ENCODE assay signal across 23 cellular contexts in genomic region chr6:37956711-37957110, GRCh38.
A peak's percentile ranks its signal among the peaks of the same experiment; 100 is the strongest.
DNase-seq lines count a peak whose midpoint lies in the region; ATAC-seq and TF ChIP-seq lines count a peak whose summit lies in the region.
"Had no signal": no experiment of that assay in that cellular context is flagged by ENCODE, and none has a peak within 500 bp of the region (broad histone marks: within the 10 kb centered on the region; RNA-seq: fewer than 3 reads in every experiment).

No MANE protein-coding gene starts in this region.

- H3K79me1 ChIP-seq in mesendoderm (ENCODE audit: low read length), result peaks cover 23% of the 10 kb centered on the region

- H2BK15ac ChIP-seq in mesendoderm (replicated peaks; ENCODE audit: low read depth), result no peak overlapping the region

- H3K36me3 ChIP-seq in cardiac muscle cell (no peaks in the 10 kb centered on the region), heart right ventricle (no peaks in the 10 kb centered on the region), mesendoderm (ENCODE audit: control insufficient read depth, insufficient read depth, low read length) (no peaks in the 10 kb centered on the region)
- H3K36me3 ChIP-seq: BE2C had no signal

- no peak overlapping the region for H2BK5ac ChIP-seq in mesendoderm (ENCODE audit: low read length)

- peak in 1 of 2 donors; percentile 20 for DNase-seq in cardiac muscle cell (ENCODE audit: low read depth in 1 of 2, low spot score in 1 of 2)
- DNase-seq in right cardiac atrium, result no peak
- peak; percentile 11 for DNase-seq in dermis blood vessel endothelial cell
- DNase-seq in heart right ventricle, result peak in 1 of 2 donors; percentile 21
- DNase-seq in mesendoderm, result no peak
- DNase-seq in posterior vena cava (ENCODE audit: low spot score), result no peak
- DNase-seq in HEK293T (ENCODE audit: extremely low spot score), result no peak
- DNase-seq: ACHN; BE2C; C1 segment of cervical spinal cord; CD4-positive, CD25-positive, alpha-beta regulatory T cell; CD8-positive, alpha-beta memory T cell; COR-L47; DMS 273 treated with DMSO at 0.1 percent for 48 hours; DMS53; DND-41; EL; GM23248; HCEC 1CT; HFFc6 had no signal

- WGBS in right cardiac atrium, result 30% methylated on average over 3 of the region's 3 CpGs
- WGBS in heart right ventricle, 2 donors, result 47 to 48% methylated on average over 3 of the region's 3 CpGs
- WGBS in mesendoderm (ENCODE audit: extremely low coverage, insufficient coverage, low lambda C conversion rate), result no CpG with 5 or more reads among the region's 3 CpGs

- H3K4me3 ChIP-seq in cardiac muscle cell, result no peak overlapping the region
- H3K4me3 ChIP-seq in right cardiac atrium (ENCODE audit: low read length), result no peak overlapping the region
- no peak overlapping the region for H3K4me3 ChIP-seq in heart right ventricle
- H3K4me3 ChIP-seq in mesendoderm (ENCODE audit: low read length), result no peak overlapping the region
- H3K4me3 ChIP-seq: GM12878, GM23248 had no signal

- H3K56ac ChIP-seq in mesendoderm (ENCODE audit: low read length), result no peak overlapping the region

- peaks cover 12% of the 10 kb centered on the region for H3K4me1 ChIP-seq in cardiac muscle cell (ENCODE audit: low read depth)
- peaks cover 8% of the 10 kb centered on the region for H3K4me1 ChIP-seq in right cardiac atrium (ENCODE audit: control insufficient read depth, insufficient read depth, low read length)
- H3K4me1 ChIP-seq in heart right ventricle, result peaks cover 0 to 68% (median 38%) of the 10 kb centered on the region in 9 donors
- H3K4me1 ChIP-seq in mesendoderm (ENCODE audit: control insufficient read depth, low read depth, low read length), result no peaks in the 10 kb centered on the region
- H3K4me1 ChIP-seq: BE2C had no signal

- H3K79me2 ChIP-seq in mesendoderm (ENCODE audit: control insufficient read depth, insufficient read depth, low read length), result peaks cover 18% of the 10 kb centered on the region

- no peak overlapping the region for H3K9ac ChIP-seq in mesendoderm (ENCODE audit: low read length)
- H3K9ac ChIP-seq: GM23248 had no signal

- H2AK5ac ChIP-seq in mesendoderm (ENCODE audit: low read length), result no peak overlapping the region

- ATAC-seq in right cardiac atrium (no peak), heart right ventricle (peak in 6 of 8 donors; percentile 45 to 83 (median 68)), GM21576 (IDR thresholded peaks at IDR 0.05; ENCODE audit: unreplicated experiment) (no peak)
- ATAC-seq: GM12878 had no signal

- H3K27ac ChIP-seq in cardiac muscle cell (peak overlapping the region; percentile 22), right cardiac atrium (ENCODE audit: low read length) (no peak overlapping the region), heart right ventricle (no peak overlapping the region), mesendoderm (ENCODE audit: low read depth, low read length) (no peak overlapping the region)
- H3K27ac ChIP-seq: GM23248, HL-60 had no signal

- no peaks in the 10 kb centered on the region for H3K27me3 ChIP-seq in cardiac muscle cell
- H3K27me3 ChIP-seq in right cardiac atrium (ENCODE audit: control insufficient read depth, insufficient read depth), result no peaks in the 10 kb centered on the region
- no peaks in the 10 kb centered on the region for H3K27me3 ChIP-seq in heart right ventricle
- no peaks in the 10 kb centered on the region for H3K27me3 ChIP-seq in mesendoderm (ENCODE audit: insufficient read depth, low read length, poor library complexity)
- H3K27me3 ChIP-seq: BE2C had no signal

- H4K5ac ChIP-seq in mesendoderm (ENCODE audit: low read length), result no peak overlapping the region

- CTCF ChIA-PET in HEK293T (lab: Yijun Ruan, JAX), result no interaction called here

- no peak overlapping the region for H3K23ac ChIP-seq in mesendoderm (ENCODE audit: low read length)

- H3K9me3 ChIP-seq in cardiac muscle cell (ENCODE audit: low read depth) (no peaks in the 10 kb centered on the region), right cardiac atrium (ENCODE audit: control insufficient read depth, low read length) (no peaks in the 10 kb centered on the region), heart right ventricle (no peaks in the 10 kb centered on the region)
- H3K9me3 ChIP-seq: BE2C had no signal

- H3K4ac ChIP-seq in mesendoderm (ENCODE audit: low read depth, low read length), result no peak overlapping the region

- H2BK120ac ChIP-seq in mesendoderm (ENCODE audit: low read depth, low read length), result no peak overlapping the region

- POLR2A ChIA-PET in HEK293T (lab: Yijun Ruan, JAX), result no interaction called here

- no peak overlapping the region for H3K18ac ChIP-seq in mesendoderm (ENCODE audit: low read length)

- TF ChIP-seq CTCF in cardiac muscle cell (IDR thresholded peaks at IDR 0.05; ENCODE audit: low read depth, low read length) (no peak), heart right ventricle (IDR thresholded peaks at IDR 0.05) (no peak)

- H4K8ac ChIP-seq in mesendoderm (ENCODE audit: low read depth, low read length), result peak overlapping the region; percentile 56

- H3K4me2 ChIP-seq in mesendoderm (ENCODE audit: low read length), result no peak overlapping the region

- intact Hi-C loops in right cardiac atrium (cut with DNase I) (no loop called here), heart right ventricle (cut with DNase I) (no loop called here), posterior vena cava (cut with DNase I) (no loop called here)

TF ChIP-seq in HEK293T, 16 proteins besides CTCF, POLR2A, EP300 and RAD21:
- TF ChIP-seq TARDBP (IDR thresholded peaks at IDR 0.05) (no peak), SUZ12 (IDR thresholded peaks at IDR 0.05) (no peak), FOXK2 (IDR thresholded peaks at IDR 0.05) (no peak), FOXM1 (IDR thresholded peaks at IDR 0.05; ENCODE audit: borderline replicate concordance) (no peak), FOXA1 (IDR thresholded peaks at IDR 0.05) (no peak), SP1 (IDR thresholded peaks at IDR 0.05) (no peak), ELF4 (IDR thresholded peaks at IDR 0.05) (no peak), BHLHE40 (IDR thresholded peaks at IDR 0.05; ENCODE audit: borderline replicate concordance) (no peak), ARNT (IDR thresholded peaks at IDR 0.05) (no peak), ZNF384 (IDR thresholded peaks at IDR 0.05) (no peak)
TF ChIP-seq in HEK293T: peak in this region for 0.

Comparison
In these comparisons a context has a peak if more than half of its experiments do, and no peak if none do; other contexts are left out.
1. ATAC-seq: peak in heart right ventricle (6 of 8); none in right cardiac atrium (0 of 2) and GM21576 (single experiment).